ENCODE assay signal across 19 cellular contexts in the genomic region with DNA sequence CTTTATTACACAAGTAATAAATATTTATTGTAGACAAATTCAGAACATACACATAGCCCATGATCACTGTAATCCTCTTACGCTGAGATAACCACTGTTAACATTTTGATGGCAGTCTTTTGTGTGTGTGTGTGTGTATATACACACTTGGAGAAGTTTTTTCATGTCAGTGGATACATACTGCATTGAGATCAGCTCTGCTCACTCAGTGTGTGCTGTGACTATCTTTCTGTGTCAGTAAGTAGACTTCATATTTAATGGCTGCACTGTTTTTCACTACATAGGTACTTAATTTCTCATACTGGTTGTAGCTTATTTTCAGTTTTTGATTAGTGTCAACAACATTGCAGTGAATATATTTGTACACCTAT.
DNase-seq lines count a peak whose midpoint lies in the region; ATAC-seq and TF ChIP-seq lines count a peak whose summit lies in the region.
"Had no signal": no experiment of that assay in that cellular context is flagged by ENCODE, and none has a peak within 500 bp of the region (broad histone marks: within the 10 kb centered on the region; RNA-seq: fewer than 3 reads in every experiment).

No MANE protein-coding gene starts in this region.

- H3K4me3 ChIP-seq in HL-60 (replicated peaks; ENCODE audit: insufficient read depth, low read length) (no peak overlapping the region), adipocyte (ENCODE audit: low read length) (peak overlapping the region; percentile 57), neutrophil (ENCODE audit: low read depth in 1 of 2, low read length in 1 of 2) (no peak overlapping the region), mucosa of descending colon (no peak overlapping the region), body of pancreas (no peak overlapping the region), GM23338 (no peak overlapping the region)
- H3K4me3 ChIP-seq: BLaER1 had no signal

- H3K27ac ChIP-seq in HL-60 (replicated peaks) (peak overlapping the region; percentile 42), neutrophil (peak overlapping the region; percentile 78), body of pancreas (no peak overlapping the region), GM23338 (ENCODE audit: low read depth) (no peak overlapping the region)
- H3K27ac ChIP-seq: 22Rv1, BLaER1 had no signal

- no peak for TF ChIP-seq POLR2A in body of pancreas (IDR thresholded peaks at IDR 0.05)

- H3K4me1 ChIP-seq in adipocyte (ENCODE audit: control insufficient read depth, insufficient read depth, low read length) (peaks cover 19% of the 10 kb centered on the region), neutrophil (ENCODE audit: control insufficient read depth in 1 of 2, insufficient read depth in 1 of 2, low read depth in 1 of 2, low read length in 1 of 2) (peaks cover 14 to 24% of the 10 kb centered on the region in 2 experiments), mucosa of descending colon (ENCODE audit: low read depth) (no peaks in the 10 kb centered on the region), body of pancreas (peaks cover 12% of the 10 kb centered on the region), GM23338 (ENCODE audit: insufficient read depth) (peaks cover 21% of the 10 kb centered on the region)

- H3K9me3 ChIP-seq in adipocyte (ENCODE audit: control insufficient read depth, low read length) (no peaks in the 10 kb centered on the region), neutrophil (no peaks in the 10 kb centered on the region), mucosa of descending colon (no peaks in the 10 kb centered on the region), body of pancreas (no peaks in the 10 kb centered on the region)
- H3K9me3 ChIP-seq: BLaER1 had no signal

- H3K9me2 ChIP-seq in GM23338 (ENCODE audit: insufficient read depth), result no peaks in the 10 kb centered on the region

- WGBS in body of pancreas, 2 donors, result 54 to 59% methylated on average over 1 of the region's 1 CpG

- H3K4me1 Mint-ChIP-seq in activated CD4-positive, alpha-beta T cell treated with anti-CD3 and anti-CD28 coated beads for 36 hours, result peaks cover 47% of the 10 kb centered on the region
- H3K4me1 Mint-ChIP-seq in GM23338, result peaks cover 17% of the 10 kb centered on the region

- intact Hi-C loops in activated CD4-positive, alpha-beta T cell treated with anti-CD3 and anti-CD28 coated beads for 36 hours (cut with DNase I, micrococcal nuclease), result no loop called here
- intact Hi-C loops in mucosa of descending colon (cut with DNase I, micrococcal nuclease) (no loop called here), body of pancreas (cut with DNase I) (no loop called here)

- POLR2A ChIA-PET in activated CD4-positive, alpha-beta T cell treated with anti-CD3 and anti-CD28 coated beads for 36 hours (lab: Charles Lee), result interaction anchor here (0.9 to 1.4 kb wide), 2 partner anchors 33 to 100 kb away, joined by 4 read pairs; a partner anchor contains a TSS

- peaks cover 9% of the 10 kb centered on the region; the same call in 1 of the 2 replicates for H4K20me1 ChIP-seq in GM23338 (replicated peaks; ENCODE audit: insufficient read depth)

- TF ChIP-seq CTCF in HL-60 (IDR thresholded peaks at IDR 0.05; ENCODE audit: insufficient read depth, low read length) (no peak), neutrophil (IDR thresholded peaks at IDR 0.05) (no peak), mucosa of descending colon (IDR thresholded peaks at IDR 0.05) (no peak), body of pancreas (IDR thresholded peaks at IDR 0.05) (no peak), GM23338 (conservative IDR thresholded peaks at IDR 0.05; ENCODE audit: low read depth in 2 of 2) (no peak)

- no peak for DNase-seq in activated CD4-positive, alpha-beta T cell treated with anti-CD3 and anti-CD28 coated beads for 36 hours
- no peak for DNase-seq in activated CD4-positive, alpha-beta T cell treated with anti-CD3 and anti-CD28 coated beads, Interleukin-2, amount 50 U/mL, for 48 hours
- DNase-seq in HL-60 (ENCODE audit: low read depth in 1 of 2, low spot score in 1 of 2) (no peak), adipocyte (ENCODE audit: low read depth) (no peak), mucosa of descending colon (no peak), body of pancreas (no peak), GM23338 (ENCODE audit: low spot score) (no peak)
- DNase-seq: DND-41, H7, Karpas-422, MM.1S, NCI-H1092 treated with DMSO at 0.1 percent for 48 hours, NCI-H2081 treated with DMSO at 0.1 percent for 48 hours, NCI-H2227 treated with DMSO at 0.1 percent for 48 hours, NCI-H524, SHP77 had no signal

- peak overlapping the region; percentile 59 for H3K27ac Mint-ChIP-seq in activated CD4-positive, alpha-beta T cell treated with anti-CD3 and anti-CD28 coated beads for 36 hours
- no peak overlapping the region for H3K27ac Mint-ChIP-seq in GM23338

- H3K9me3 Mint-ChIP-seq in activated CD4-positive, alpha-beta T cell treated with anti-CD3 and anti-CD28 coated beads for 36 hours (ENCODE audit: low read depth), result no peaks in the 10 kb centered on the region
- H3K9me3 Mint-ChIP-seq in GM23338, result no peaks in the 10 kb centered on the region; the same call in 2 of the 3 replicates

- H3K4me3 Mint-ChIP-seq in activated CD4-positive, alpha-beta T cell treated with anti-CD3 and anti-CD28 coated beads for 36 hours, result no peak overlapping the region
- H3K4me3 Mint-ChIP-seq in GM23338, result no peak overlapping the region

- no peak overlapping the region for H2AFZ ChIP-seq in GM23338

- peak overlapping the region; percentile 10 for H3K9ac ChIP-seq in adipocyte (ENCODE audit: low read length)
- H3K9ac ChIP-seq: BLaER1 had no signal

- ATAC-seq in activated CD4-positive, alpha-beta T cell treated with anti-CD3 and anti-CD28 coated beads for 36 hours, result no peak
- no peak for ATAC-seq in mucosa of descending colon
- ATAC-seq in body of pancreas, result no peak
- no peak for ATAC-seq in GM23338

- H3K36me3 ChIP-seq in adipocyte (ENCODE audit: control insufficient read depth, insufficient read depth, low read length, severe bottlenecking) (no peaks in the 10 kb centered on the region), neutrophil (no peaks in the 10 kb centered on the region), mucosa of descending colon (ENCODE audit: low read depth) (no peaks in the 10 kb centered on the region), body of pancreas (replicated peaks in 1 of 2; ENCODE audit: insufficient read depth in 1 of 2, low read depth in 2 of 2) (no peaks in the 10 kb centered on the region), GM23338 (ENCODE audit: insufficient read depth) (no peaks in the 10 kb centered on the region)
- H3K36me3 ChIP-seq: BLaER1 had no signal

- no peaks in the 10 kb centered on the region for H3K27me3 ChIP-seq in HL-60 (ENCODE audit: insufficient read depth, poor library complexity, severe bottlenecking)
- H3K27me3 ChIP-seq in adipocyte (replicated peaks; ENCODE audit: control insufficient read depth, insufficient read depth, low read length), result no peaks in the 10 kb centered on the region
- no peaks in the 10 kb centered on the region for H3K27me3 ChIP-seq in neutrophil
- no peaks in the 10 kb centered on the region for H3K27me3 ChIP-seq in body of pancreas
- no peaks in the 10 kb centered on the region for H3K27me3 ChIP-seq in GM23338 (ENCODE audit: insufficient read depth)
- H3K27me3 ChIP-seq: BLaER1 had no signal

- no peaks in the 10 kb centered on the region for H3F3A ChIP-seq in GM23338 (replicated peaks; ENCODE audit: low read depth)

- no peak overlapping the region for H3K4me2 ChIP-seq in GM23338
- H3K4me2 ChIP-seq: BLaER1 had no signal

- H3K36me3 Mint-ChIP-seq in activated CD4-positive, alpha-beta T cell treated with anti-CD3 and anti-CD28 coated beads for 36 hours (ENCODE audit: low read depth), result no peaks in the 10 kb centered on the region
- H3K36me3 Mint-ChIP-seq in GM23338 (ENCODE audit: low read depth), result no peaks in the 10 kb centered on the region

- CTCF ChIA-PET in activated CD4-positive, alpha-beta T cell treated with anti-CD3 and anti-CD28 coated beads for 36 hours (lab: Charles Lee), result interaction anchor here (0.5 to 2.6 kb wide), 3 partner anchors 8 to 53 kb away, joined by 4 to 6 read pairs (median 4); no protein-coding TSS in a partner anchor

- H3K27me3 Mint-ChIP-seq in activated CD4-positive, alpha-beta T cell treated with anti-CD3 and anti-CD28 coated beads for 36 hours, result no peaks in the 10 kb centered on the region
- H3K27me3 Mint-ChIP-seq in GM23338 (ENCODE audit: insufficient read depth, low read depth, poor library complexity), result peaks cover 2% of the 10 kb centered on the region

- H3K79me2 ChIP-seq in GM23338 (replicated peaks; ENCODE audit: insufficient read depth), result peaks cover 34% of the 10 kb centered on the region

TF ChIP-seq in GM23338, 12 proteins besides CTCF, POLR2A, EP300 and RAD21:
- TF ChIP-seq POLR2AphosphoS5 (IDR thresholded peaks at IDR 0.05; ENCODE audit: low read depth) (no peak), EZH2 (IDR thresholded peaks at IDR 0.05; ENCODE audit: low read depth, unreplicated experiment) (no peak)

Comparison
In these comparisons a context has a peak if more than half of its experiments do, and no peak if none do; other contexts are left out.
1. H3K27ac ChIP-seq: peak in HL-60 (single experiment) and neutrophil (single experiment); none in body of pancreas (0 of 4) and GM23338 (single experiment).